In the genomic region with DNA sequence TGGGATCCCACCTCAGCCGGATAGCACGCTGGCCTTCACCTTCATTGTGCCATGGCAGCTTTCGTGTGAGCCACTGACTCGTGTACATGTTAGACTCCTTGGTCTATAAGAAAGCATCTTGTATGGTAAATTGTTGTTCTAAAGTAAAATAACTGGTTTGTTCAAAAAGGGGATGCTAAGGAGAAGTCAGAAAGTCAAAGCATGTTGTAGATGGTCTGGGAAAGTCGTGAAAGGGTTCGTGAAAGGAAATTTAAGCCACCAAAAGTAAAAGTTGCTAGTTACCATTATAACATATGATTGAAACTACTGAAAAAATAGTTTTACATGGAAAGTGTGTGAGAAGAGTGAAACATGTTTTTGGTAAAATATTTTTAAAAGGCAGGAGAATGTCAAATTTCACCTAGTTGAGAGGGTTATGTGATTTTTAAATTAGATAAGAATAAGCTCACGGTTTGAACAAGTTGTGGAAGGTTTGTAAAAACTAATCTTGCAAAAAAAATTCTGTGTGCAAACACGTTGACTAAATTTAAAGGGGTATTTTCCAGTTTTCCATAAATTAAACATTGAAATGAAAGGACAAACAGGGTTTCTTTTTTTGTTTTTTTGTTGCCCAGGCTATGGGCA, we compare ENCODE assay signal across 20 cellular contexts. TPM values are rescaled to one million over a fixed set of nuclear protein-coding genes. Genes with fewer than 3 reads are reported as not detected.
DNase-seq lines count a peak whose midpoint lies in the region; ATAC-seq, FAIRE-seq and TF ChIP-seq lines count a peak whose summit lies in the region.
"Had no signal": no experiment of that assay in that cellular context is flagged by ENCODE, and none has a peak within 500 bp of the region (broad histone marks: within the 10 kb centered on the region; RNA-seq: fewer than 3 reads in every experiment).

No MANE protein-coding gene starts in this region.

- no peak for TF ChIP-seq EP300 in HepG2 (IDR thresholded peaks at IDR 0.05; ENCODE audit: low read depth in 2 of 2, low read length in 2 of 2)
- TF ChIP-seq EP300 in HepG2 (CRISPR knock-in tag; IDR thresholded peaks at IDR 0.05; ENCODE audit: borderline replicate concordance), result no peak

- intact Hi-C loops in HepG2 (cut with micrococcal nuclease; ENCODE audit: unreplicated experiment), result loop anchor here (10.0 kb wide), 1 partner anchor 60 kb away; no protein-coding TSS in a partner anchor
- intact Hi-C loops in right lobe of liver (cut with DNase I), result no loop called here

- in situ Hi-C loops in HepG2 (cut with HindIII; ENCODE audit: extremely low pct_ligation_motif_present, low pct_unique_long_range_greater_than_20kb), result loop anchor here (10.0 kb wide), 1 partner anchor 60 kb away; no protein-coding TSS in a partner anchor

- no peaks in the 10 kb centered on the region for H3K27me3 ChIP-seq in HepG2 (ENCODE audit: control insufficient read depth in 1 of 2, insufficient read depth in 2 of 2, low read length in 2 of 2)
- H3K27me3 ChIP-seq in right lobe of liver, result no peaks in the 10 kb centered on the region
- H3K27me3 ChIP-seq in endodermal cell (ENCODE audit: control insufficient read depth, insufficient read depth, low read length, poor library complexity, severe bottlenecking), result no peaks in the 10 kb centered on the region
- H3K27me3 ChIP-seq: BLaER1 treated with 17β-estradiol and CSF1 and Interleukin-3, amounts not matched to agents 10 nM and 100 nM had no signal

- H3K4me2 ChIP-seq in HepG2 (ENCODE audit: low read depth, low read length), result no peak overlapping the region
- H3K4me2 ChIP-seq: BLaER1 treated with 17β-estradiol and CSF1 and Interleukin-3, amounts not matched to agents 10 nM and 100 nM had no signal

- FAIRE-seq in HepG2 (lab: Jason Lieb, UNC), result no peak
- FAIRE-seq: GM12892, GM19239 had no signal

- no TSS peak for BruUV-seq in HepG2 (replicated peaks; lab: Mats Ljungman, UMichigan)

- DNase-seq in HepG2 (ENCODE audit: low spot score) (no peak), right lobe of liver (no peak), NB4 (ENCODE audit: low read depth) (peak; percentile 7), endodermal cell (no peak), NCI-H226 (no peak), H4 (ENCODE audit: low spot score) (no peak)
- no peak for DNase-seq in activated naive CD8-positive, alpha-beta T cell treated with anti-CD3 and anti-CD28 coated beads, Interleukin-2, amount 50 U/mL, for 24 hours
- DNase-seq: 8988T; ACHN; CD4-positive, CD25-positive, alpha-beta regulatory T cell; DMS 273 treated with DMSO at 0.1 percent for 48 hours; DMS79 treated with DMSO at 0.1 percent for 48 hours; EL; GDM1; H9 had no signal

- H3K9ac ChIP-seq in HepG2 (ENCODE audit: insufficient read depth, low read depth, low read length) (no peak overlapping the region), endodermal cell (ENCODE audit: extremely low read depth, low read length, poor library complexity, severe bottlenecking) (no peak overlapping the region)
- H3K9ac ChIP-seq: BLaER1 treated with 17β-estradiol and CSF1 and Interleukin-3, amounts not matched to agents 10 nM and 100 nM had no signal

- WGBS in HepG2 (ENCODE audit: low lambda C conversion rate), result 70% methylated on average over 8 of the region's 8 CpGs
- 60% methylated on average over 8 of the region's 8 CpGs for WGBS in right lobe of liver (ENCODE audit: insufficient coverage, low coverage, low lambda C conversion rate, missing lambda C conversion rate)
- WGBS in endodermal cell (ENCODE audit: insufficient coverage in 1 of 2, insufficient read length in 1 of 2), 2 experiments, result 89% methylated on average over 4 to 8 of the region's 8 CpGs

- TF ChIP-seq CTCF in HepG2 (CRISPR knock-in tag; IDR thresholded peaks at IDR 0.05), result no peak
- TF ChIP-seq CTCF in right lobe of liver (IDR thresholded peaks at IDR 0.05), result no peak
- TF ChIP-seq CTCF in NB4 (IDR thresholded peaks at IDR 0.05; ENCODE audit: low read depth, low read length), result no peak
- TF ChIP-seq CTCF in endodermal cell (conservative IDR thresholded peaks at IDR 0.05), result no peak

- peaks cover 12% of the 10 kb centered on the region for H3K36me3 Mint-ChIP-seq in endodermal cell (ENCODE audit: low read depth)
- H3K36me3 Mint-ChIP-seq in activated naive CD8-positive, alpha-beta T cell treated with anti-CD3 and anti-CD28 coated beads, Interleukin-2, amount 50 U/mL, for 24 hours (ENCODE audit: low read depth), result peaks cover 5% of the 10 kb centered on the region
- H3K36me3 Mint-ChIP-seq: CD4-positive, CD25-positive, alpha-beta regulatory T cell had no signal

- peaks cover 46% of the 10 kb centered on the region for H3K4me1 ChIP-seq in HepG2 (ENCODE audit: insufficient read depth, low read length)
- no peaks in the 10 kb centered on the region for H3K4me1 ChIP-seq in right lobe of liver
- H3K4me1 ChIP-seq in endodermal cell (ENCODE audit: control insufficient read depth, insufficient read depth, low read length), result no peaks in the 10 kb centered on the region
- H3K4me1 ChIP-seq: BLaER1 treated with 17β-estradiol and CSF1 and Interleukin-3, amounts not matched to agents 10 nM and 100 nM had no signal

- no peak overlapping the region for H3K4me3 Mint-ChIP-seq in endodermal cell
- H3K4me3 Mint-ChIP-seq in activated naive CD8-positive, alpha-beta T cell treated with anti-CD3 and anti-CD28 coated beads, Interleukin-2, amount 50 U/mL, for 24 hours, result no peak overlapping the region
- H3K4me3 Mint-ChIP-seq: CD4-positive, CD25-positive, alpha-beta regulatory T cell had no signal

- H3K27me3 Mint-ChIP-seq in endodermal cell (ENCODE audit: insufficient read depth), result no peaks in the 10 kb centered on the region
- H3K27me3 Mint-ChIP-seq in activated naive CD8-positive, alpha-beta T cell treated with anti-CD3 and anti-CD28 coated beads, Interleukin-2, amount 50 U/mL, for 24 hours, result no peaks in the 10 kb centered on the region
- H3K27me3 Mint-ChIP-seq: CD4-positive, CD25-positive, alpha-beta regulatory T cell had no signal

- peaks cover 7% of the 10 kb centered on the region for H3K4me1 Mint-ChIP-seq in endodermal cell
- H3K4me1 Mint-ChIP-seq in activated naive CD8-positive, alpha-beta T cell treated with anti-CD3 and anti-CD28 coated beads, Interleukin-2, amount 50 U/mL, for 24 hours, result no peaks in the 10 kb centered on the region

- no peak overlapping the region for H3K27ac ChIP-seq in HepG2 (ENCODE audit: extremely low read length, insufficient read depth, low read length)
- no peak overlapping the region for H3K27ac ChIP-seq in right lobe of liver
- no peak overlapping the region for H3K27ac ChIP-seq in endodermal cell (ENCODE audit: low read depth, low read length)
- H3K27ac ChIP-seq: BLaER1 treated with 17β-estradiol and CSF1 and Interleukin-3, amounts not matched to agents 10 nM and 100 nM had no signal

- H3K79me2 ChIP-seq in HepG2 (ENCODE audit: insufficient read depth, low read length), result no peaks in the 10 kb centered on the region

- ATAC-seq in HepG2 (no peak), right lobe of liver (no peak), HG03139 (IDR thresholded peaks at IDR 0.05; ENCODE audit: unreplicated experiment) (no peak)
- ATAC-seq in activated naive CD8-positive, alpha-beta T cell treated with anti-CD3 and anti-CD28 coated beads, Interleukin-2, amount 50 U/mL, for 24 hours, result no peak

- H3K36me3 ChIP-seq in HepG2 (replicated peaks in 1 of 2; ENCODE audit: control insufficient read depth in 1 of 2, insufficient read depth in 2 of 2, low read length in 2 of 2) (no peaks in the 10 kb centered on the region), right lobe of liver (no peaks in the 10 kb centered on the region), endodermal cell (ENCODE audit: control insufficient read depth, insufficient read depth, low read length) (no peaks in the 10 kb centered on the region)

- H3K9me3 ChIP-seq in HepG2 (ENCODE audit: low read length) (peaks cover 22% of the 10 kb centered on the region), right lobe of liver (no peaks in the 10 kb centered on the region), endodermal cell (ENCODE audit: control insufficient read depth, low read length) (peaks cover 52% of the 10 kb centered on the region)

- CTCF ChIA-PET in HepG2 (lab: Yijun Ruan, JAX; ENCODE audit: low intra/inter-chr PET ratio, low total read pairs), result no interaction called here

- H3K4me3 ChIP-seq in HepG2 (replicated peaks in 1 of 3; ENCODE audit: insufficient read depth in 1 of 3, low read depth in 2 of 3, low read length in 3 of 3), result no peak overlapping the region
- no peak overlapping the region for H3K4me3 ChIP-seq in right lobe of liver
- no peak overlapping the region for H3K4me3 ChIP-seq in NB4 (ENCODE audit: low read depth, low read length)
- H3K4me3 ChIP-seq in endodermal cell (ENCODE audit: low read length), result peak overlapping the region; percentile 61
- H3K4me3 ChIP-seq: BLaER1 treated with 17β-estradiol and CSF1 and Interleukin-3, amounts not matched to agents 10 nM and 100 nM had no signal

- POLR2A ChIA-PET in HepG2 (lab: Yijun Ruan, JAX), result no interaction called here

- TF ChIP-seq RAD21 in HepG2 (CRISPR knock-in tag; IDR thresholded peaks at IDR 0.05), result no peak

- no peaks in the 10 kb centered on the region for H4K20me1 ChIP-seq in HepG2 (ENCODE audit: insufficient read depth, low read length)
- H4K20me1 ChIP-seq: BLaER1 treated with 17β-estradiol and CSF1 and Interleukin-3, amounts not matched to agents 10 nM and 100 nM had no signal

- TF ChIP-seq POLR2A in HepG2 (IDR thresholded peaks at IDR 0.05; ENCODE audit: insufficient read depth in 1 of 2, low read depth in 2 of 2, low read length in 2 of 2) (no peak), right lobe of liver (IDR thresholded peaks at IDR 0.05) (no peak), NB4 (IDR thresholded peaks at IDR 0.05; ENCODE audit: extremely low read depth, insufficient read length) (no peak)

- H2AFZ ChIP-seq in HepG2 (ENCODE audit: low read length), result no peak overlapping the region

- peaks cover 62% of the 10 kb centered on the region for H3K9me3 Mint-ChIP-seq in endodermal cell
- H3K9me3 Mint-ChIP-seq in activated naive CD8-positive, alpha-beta T cell treated with anti-CD3 and anti-CD28 coated beads, Interleukin-2, amount 50 U/mL, for 24 hours, result peaks cover 24% of the 10 kb centered on the region

- no peak overlapping the region for H3K27ac Mint-ChIP-seq in endodermal cell
- H3K27ac Mint-ChIP-seq in activated naive CD8-positive, alpha-beta T cell treated with anti-CD3 and anti-CD28 coated beads, Interleukin-2, amount 50 U/mL, for 24 hours, result no peak overlapping the region
- H3K27ac Mint-ChIP-seq: CD4-positive, CD25-positive, alpha-beta regulatory T cell had no signal

RNA-seq across cellular contexts. Expression of gene DPRX, which starts 23.4 kb away (rescaled TPM):
- total RNA-seq in HepG2 (2016; rRNA removed; fragmentation: Illumina TruSeq; extraction: Trizol) (not detected in 2 replicates), right lobe of liver (not detected), endodermal cell (not detected)
- not detected in 2 replicates for total RNA-seq in HepG2 (2016; cell fraction: cytosol; rRNA removed; fragmentation: Illumina TruSeq; extraction: Trizol; ENCODE audit: low read depth)
- not detected in 2 replicates for total RNA-seq in HepG2 (2016; cell fraction: insoluble cytoplasmic fraction; rRNA removed; fragmentation: Illumina TruSeq; extraction: Trizol)
- total RNA-seq in HepG2 (2016; cell fraction: membrane; rRNA removed; fragmentation: Illumina TruSeq; extraction: Trizol), result not detected in 2 replicates
- total RNA-seq in HepG2 (2016; cell fraction: nucleus; rRNA removed; fragmentation: Illumina TruSeq; extraction: Trizol), result not detected in 2 replicates
- polyA plus RNA-seq in HepG2 (2011; rRNA removed), result 0.24 TPM in 1 of 2 replicates, not detected in the other
- polyA plus RNA-seq in HepG2 (2011; cell fraction: cytosol; rRNA removed), result not detected in 2 replicates
- 0.34 TPM in 1 of 2 replicates, not detected in the other for polyA plus RNA-seq in HepG2 (2011; cell fraction: nucleus; rRNA removed)
- not detected in 2 replicates for polyA plus RNA-seq in HepG2 (2012)
- not detected in 2 replicates for polyA plus RNA-seq in HepG2 (2016; cell fraction: cytosol; fragmentation: Illumina TruSeq; extraction: Trizol; ENCODE audit: low read depth)
- polyA plus RNA-seq in HepG2 (2016; cell fraction: insoluble cytoplasmic fraction; fragmentation: Illumina TruSeq; extraction: Trizol; ENCODE audit: low read depth), result not detected in 2 replicates
- not detected in 2 replicates for polyA plus RNA-seq in HepG2 (2016; cell fraction: membrane; fragmentation: Illumina TruSeq; extraction: Trizol; ENCODE audit: low read depth)
- not detected in 2 replicates for polyA plus RNA-seq in HepG2 (2016; cell fraction: nucleus; fragmentation: Illumina TruSeq; extraction: Trizol; ENCODE audit: insufficient read depth, low read depth)
- not detected in 2 replicates for polyA minus RNA-seq in HepG2 (2011; rRNA and poly(A)+ RNA removed; ENCODE audit: low replicate concordance)
- not detected in 2 replicates for polyA minus RNA-seq in HepG2 (2011; cell fraction: cytosol; rRNA and poly(A)+ RNA removed)
- polyA minus RNA-seq in HepG2 (2011; cell fraction: nucleus; rRNA and poly(A)+ RNA removed), result not detected in 2 replicates
- not detected for polyA plus RNA-seq in endodermal cell (2013, experiment 1 of 2)
- not detected for polyA plus RNA-seq in endodermal cell (2013, experiment 2 of 2)
- not detected in 2 replicates for total RNA-seq in H4 (2014; rRNA removed; shearing (Covaris generic))
- total RNA-seq: CD4-positive, CD25-positive, alpha-beta regulatory T cell; H9; HT1080 had no signal
- polyA plus RNA-seq: CD4-positive, CD25-positive, alpha-beta regulatory T cell had no signal
